Comparison of ENCODE assay signal across 7 cellular contexts in genomic region chr3:197554562-197555280, GRCh38. TPM values are rescaled to one million over a fixed set of nuclear protein-coding genes. Genes with fewer than 3 reads are reported as not detected.
DNase-seq lines count a peak whose midpoint lies in the region; ATAC-seq, FAIRE-seq and TF ChIP-seq lines count a peak whose summit lies in the region.

No MANE protein-coding gene starts in this region.

- in situ Hi-C loops in GM12878 (cut with MboI), result no loop called here

- no peaks in the 10 kb centered on the region; the same call in 1 of the 2 replicates for H3K4me1 ChIP-seq in GM12878 (ENCODE audit: control insufficient read depth, insufficient read depth, low read length)

- no peaks in the 10 kb centered on the region for H3K9me3 ChIP-seq in GM12878 (replicated peaks; ENCODE audit: control insufficient read depth, insufficient read depth, low read length)

- peak overlapping the region; percentile 93 for H3K27ac ChIP-seq in GM12878 (ENCODE audit: control insufficient read depth, insufficient read depth)

- ATAC-seq in GM18508 (IDR thresholded peaks at IDR 0.05; ENCODE audit: insufficient read depth, unreplicated experiment) (peak; percentile 92), HG02981 (IDR thresholded peaks at IDR 0.05; ENCODE audit: unreplicated experiment) (peak; percentile 95), GM12878 (peak; percentile 96)

- RAD21 ChIA-PET in GM12878 (lab: Charles Lee; ENCODE audit: unreplicated experiment), result no interaction called here

- H3K4me2 ChIP-seq in GM12878 (ENCODE audit: control insufficient read depth, insufficient read depth), result peak overlapping the region; percentile 88

- TF ChIP-seq RAD21 in GM12878 (IDR thresholded peaks at IDR 0.05; ENCODE audit: insufficient read depth, low read depth, low read length), result no peak

- SMC1A ChIA-PET in GM12878 (lab: Charles Lee; ENCODE audit: uncharacterized antibody, unreplicated experiment), result interaction anchor here (0.7 kb wide), 1 partner anchor 400 kb away, joined by 3 read pairs; no protein-coding TSS in a partner anchor

- H3K79me2 ChIP-seq in GM12878 (ENCODE audit: control insufficient read depth, insufficient read depth, low read length), result peaks cover 22% of the 10 kb centered on the region

- H3K9ac ChIP-seq in GM12878 (ENCODE audit: control insufficient read depth, insufficient read depth, low read length), result peak overlapping the region; percentile 88

- H2AFZ ChIP-seq in GM12878 (ENCODE audit: control insufficient read depth, low read depth, low read length), result peak overlapping the region; percentile 94

- BruUV-seq in GM12878 (replicated peaks; lab: Mats Ljungman, UMichigan), result no TSS peak

- peak; percentile 83 for TF ChIP-seq POLR2A in GM12878 (IDR thresholded peaks at IDR 0.05; ENCODE audit: low read depth, low read length)

- POLR2A ChIA-PET in GM12878 (lab: Charles Lee), result interaction anchor here (0.6 to 1.0 kb wide), 4 partner anchors 7 to 335 kb away, joined by 3 read pairs; no protein-coding TSS in a partner anchor

- CTCF ChIA-PET in GM12878 (lab: Yijun Ruan, JAX), result interaction anchor here (1.2 kb wide), 1 partner anchor 332 kb away, joined by 4 read pairs; no protein-coding TSS in a partner anchor

- H3K4me3 ChIP-seq in GM12878 (peak overlapping the region; percentile 92), retinal pigment epithelial cell (ENCODE audit: low read length) (peak overlapping the region; percentile 82)

- DNase-seq in NCI-H2029 treated with DMSO at 0.1 percent for 48 hours (lab: John Stamatoyannopoulos, UW) (peak; percentile 78), T1000 (lab: John Stamatoyannopoulos, UW) (peak; percentile 82), GM12878 (ENCODE audit: low read depth, low spot score) (peak; percentile 83), hypothalamus (lab: John Stamatoyannopoulos, UW) (peak; percentile 54 to 98 (median 95)), retinal pigment epithelial cell (ENCODE audit: low read depth) (peak; percentile 90)

- intact Hi-C loops in GM12878 (cut with micrococcal nuclease; ENCODE audit: unreplicated experiment), result loop anchor here (1.0 kb wide), 1 partner anchor 180 kb away; no protein-coding TSS in a partner anchor

- H3K27me3 ChIP-seq in GM12878 (replicated peaks in 1 of 2; ENCODE audit: control insufficient read depth in 2 of 2, insufficient read depth in 2 of 2, low read length in 1 of 2), result no peaks in the 10 kb centered on the region

- no peaks in the 10 kb centered on the region; a peak in 2 of 4 replicates for H3K36me3 ChIP-seq in GM12878 (ENCODE audit: control insufficient read depth in 2 of 2, insufficient read depth in 2 of 2, low read length in 1 of 2)

- WGBS in GM12878 (ENCODE audit: insufficient coverage, insufficient replicate concordance, low lambda C conversion rate, missing lambda C conversion rate), result 1% methylated on average over 60 of the region's 60 CpGs

- TF ChIP-seq CTCF in GM12878 (IDR thresholded peaks at IDR 0.05 in 2 of 3, conservative IDR thresholded peaks at IDR 0.05 in 1 of 3; ENCODE audit: control insufficient read depth in 2 of 3, extremely low read depth in 1 of 3, insufficient read depth in 1 of 3, low read depth in 3 of 3, low read length in 3 of 3) (peak; percentile 51 to 65 (median 60)), retinal pigment epithelial cell (conservative IDR thresholded peaks at IDR 0.05; ENCODE audit: low read depth, low read length) (peak; percentile 59)

- no peak for FAIRE-seq in GM12878 (lab: Jason Lieb, UNC)

- H4K20me1 ChIP-seq in GM12878 (ENCODE audit: control insufficient read depth, insufficient read depth), result no peaks in the 10 kb centered on the region

- TF ChIP-seq EP300 in GM12878 (IDR thresholded peaks at IDR 0.05; ENCODE audit: borderline replicate concordance in 1 of 2, control insufficient read depth in 1 of 2, low read depth in 2 of 2, low read length in 2 of 2), result no peak

TF ChIP-seq in GM12878, 131 proteins besides CTCF, POLR2A, EP300 and RAD21 (continues in another document):
- TF ChIP-seq ZSCAN29 (IDR thresholded peaks at IDR 0.05) (no peak), BRCA1 (IDR thresholded peaks at IDR 0.05; ENCODE audit: low read depth, low read length) (no peak; the same call in 1 of the 2 replicates), SIN3A (IDR thresholded peaks at IDR 0.05; ENCODE audit: low read depth, low read length) (no peak; the same call in 1 of the 2 replicates), SUPT20H (IDR thresholded peaks at IDR 0.05; ENCODE audit: borderline replicate concordance, control insufficient read depth, low read depth, low read length) (no peak), SREBF1 (IDR thresholded peaks at IDR 0.05; ENCODE audit: low read length) (no peak), RELA (IDR thresholded peaks at IDR 0.05; ENCODE audit: borderline replicate concordance, partially characterized antibody) (peak; percentile 3), SRF (IDR thresholded peaks at IDR 0.05; ENCODE audit: low read depth in 2 of 2, low read length in 2 of 2) (no peak), POLR2AphosphoS5 (IDR thresholded peaks at IDR 0.05; ENCODE audit: low read length) (peak; percentile 52; the same call in 1 of the 2 replicates), IRF4 (IDR thresholded peaks at IDR 0.05; ENCODE audit: low read depth, low read length) (no peak), SREBF2 (IDR thresholded peaks at IDR 0.05; ENCODE audit: low read length) (no peak), ELK1 (IDR thresholded peaks at IDR 0.05; ENCODE audit: low read depth, low read length) (no peak), MLLT1 (IDR thresholded peaks at IDR 0.05) (0 out of 2 replicates have a peak, but pooled peaks have one; percentile 5), MYC (IDR thresholded peaks at IDR 0.05; ENCODE audit: insufficient read depth, insufficient read length, insufficient replicate concordance, low read length, severe bottlenecking) (no peak), NR2C2 (IDR thresholded peaks at IDR 0.05; ENCODE audit: borderline replicate concordance, control insufficient read depth, insufficient read length, low read depth) (no peak), ZNF622 (IDR thresholded peaks at IDR 0.05) (no peak), ETV6 (conservative IDR thresholded peaks at IDR 0.05 in 1 of 2, IDR thresholded peaks at IDR 0.05 in 1 of 2; ENCODE audit: borderline replicate concordance in 1 of 2, low read depth in 1 of 2) (no peak)

RNA-seq across cellular contexts. Expression of gene BDH1, which starts 1.0 kb away (rescaled TPM):
- 63.7 and 73.0 TPM in 2 replicates for total RNA-seq in GM12878 (2013; cell fraction: nucleolus; rRNA removed)
- total RNA-seq in GM12878 (2014; rRNA removed) (43.5 and 59.6 TPM in 2 replicates), GM12878 (2014; rRNA removed; fragmentation: Illumina TruSeq; extraction: Trizol) (32.3 and 32.8 TPM in 2 replicates), GM12878 (2021) (56.1 and 60.9 TPM in 2 replicates)
- 12.0 TPM for polyA plus RNA-seq in GM12878 (2011; ENCODE audit: low read depth)
- polyA plus RNA-seq in GM12878 (2011; rRNA removed) (51.4 and 74.1 TPM in 2 replicates), GM12878 (2014; fragmentation: Illumina TruSeq; extraction: Trizol) (37.5 and 50.4 TPM in 2 replicates), GM12878 (2014; fragmentation: Nextera tagmentation; extraction: Ambion mirVana) (10 to 100 TPM; 11.3 to 17.9 TPM), GM12878 (2014; rRNA removed) (82.4 and 93.9 TPM in 2 replicates), GM12878 (2016; fragmentation: Nextera tagmentation; extraction: Ambion mirVana) (10 to 100 TPM; 77.2 to 84.5 TPM)
- 70.2 and 84.8 TPM in 2 replicates for polyA plus RNA-seq in GM12878 (2011; cell fraction: cytosol; rRNA removed)
- 105 and 117 TPM in 2 replicates for polyA plus RNA-seq in GM12878 (2011; cell fraction: nucleus; rRNA removed)
- 30.4 and 32.1 TPM in 2 replicates for polyA plus RNA-seq in GM12878 (2012)
- 58.0 and 65.7 TPM in 2 replicates for polyA minus RNA-seq in GM12878 (2011; rRNA and poly(A)+ RNA removed)
- 13.0 TPM in 2 replicates for polyA minus RNA-seq in GM12878 (2011; cell fraction: cytosol; rRNA and poly(A)+ RNA removed)
- 23.6 and 54.5 TPM in 2 replicates for polyA minus RNA-seq in GM12878 (2011; cell fraction: nucleus; rRNA and poly(A)+ RNA removed)

Comparison
In these comparisons a context has a peak if more than half of its experiments do, and no peak if none do; other contexts are left out.
1. Peak in every context shown above with its lines: DNase-seq, ATAC-seq, H3K4me3 ChIP-seq and H3K27ac ChIP-seq.